ENCODE assay signal across 8 cellular contexts in genomic region chr11:57458410-57459111, GRCh38. TPM values are rescaled to one million over a fixed set of nuclear protein-coding genes. Genes with fewer than 3 reads are reported as not detected.
DNase-seq lines count a peak whose midpoint lies in the region; ATAC-seq, FAIRE-seq and TF ChIP-seq lines count a peak whose summit lies in the region.

No MANE protein-coding gene starts in this region.

- peaks cover 35% of the 10 kb centered on the region for H3K27me3 ChIP-seq in AG04450 (ENCODE audit: control insufficient read depth, insufficient read depth, low read length)
- peaks cover 0 to 10% of the 10 kb centered on the region in 2 donors for H3K27me3 ChIP-seq in Peyer's patch
- H3K27me3 ChIP-seq in iPS-15b (ENCODE audit: control insufficient read depth, insufficient read depth, low read length), result peaks cover 44% of the 10 kb centered on the region
- H3K27me3 ChIP-seq in skeletal muscle tissue (ENCODE audit: control insufficient read depth in 3 of 3, insufficient read depth in 3 of 3, low read length in 3 of 3), result peaks cover 23 to 40% (median 26%) of the 10 kb centered on the region in 3 donors

- TF ChIP-seq POLR2A in Peyer's patch (IDR thresholded peaks at IDR 0.05), result no peak

- peak; percentile 35 for FAIRE-seq in GM19239 (lab: Jason Lieb, UNC)

- H3K36me3 ChIP-seq in Peyer's patch (no peaks in the 10 kb centered on the region), iPS-15b (ENCODE audit: control insufficient read depth, insufficient read depth, low read length) (no peaks in the 10 kb centered on the region), skeletal muscle tissue (ENCODE audit: control insufficient read depth in 3 of 3, insufficient read depth in 3 of 3, low read length in 3 of 3) (no peaks in the 10 kb centered on the region)

- TF ChIP-seq CTCF in AG04450 (IDR thresholded peaks at IDR 0.05; ENCODE audit: low read depth, low read length) (peak; percentile 78), Peyer's patch (IDR thresholded peaks at IDR 0.05) (peak; percentile 45 to 86 (median 56))

- CTCF ChIA-PET in AG04450 (lab: Charles Lee), result interaction anchor here (0.6 to 5.7 kb wide), 49 partner anchors 8 to 1171 kb away, joined by 3 to 215 read pairs (median 5); partner anchors contain the start of genes SLC43A1, SLC43A3 and TIMM10

- no peak overlapping the region for H3K27ac ChIP-seq in AG04450 (ENCODE audit: low read depth, low read length)
- no peak overlapping the region for H3K27ac ChIP-seq in Peyer's patch
- no peak overlapping the region for H3K27ac ChIP-seq in skeletal muscle tissue (ENCODE audit: low read depth, low read length)

- peak; percentile 48 for ATAC-seq in activated naive CD8-positive, alpha-beta T cell treated with anti-CD3 and anti-CD28 coated beads, Interleukin-2, amount 50 U/mL, for 24 hours
- ATAC-seq in HG02571 (IDR thresholded peaks at IDR 0.05; ENCODE audit: unreplicated experiment), result no peak

- no peak overlapping the region for H3K9ac ChIP-seq in iPS-15b (ENCODE audit: low read depth, low read length)
- H3K9ac ChIP-seq in skeletal muscle tissue (ENCODE audit: low read depth in 1 of 3, low read length in 3 of 3), result peak overlapping the region in 2 of 3 donors; percentile 32 to 54

- H3K9me3 ChIP-seq in AG04450 (ENCODE audit: control insufficient read depth, insufficient read depth, low read length), result no peaks in the 10 kb centered on the region
- H3K9me3 ChIP-seq in Peyer's patch, result no peaks in the 10 kb centered on the region
- no peaks in the 10 kb centered on the region for H3K9me3 ChIP-seq in iPS-15b (ENCODE audit: control insufficient read depth, insufficient read depth, low read length)
- no peaks in the 10 kb centered on the region for H3K9me3 ChIP-seq in skeletal muscle tissue (ENCODE audit: control insufficient read depth in 3 of 3, low read length in 3 of 3)

- H3K27me3 Mint-ChIP-seq in activated naive CD8-positive, alpha-beta T cell treated with anti-CD3 and anti-CD28 coated beads, Interleukin-2, amount 50 U/mL, for 24 hours, result peaks cover 27% of the 10 kb centered on the region

- DNase-seq in AG04450 (ENCODE audit: low read depth, low spot score) (no peak), GM19239 (ENCODE audit: insufficient read length, low spot score) (no peak), Peyer's patch (peak; percentile 43 to 69 (median 67)), GOT3 (lab: John Stamatoyannopoulos, UW) (no peak)
- peak; percentile 75 for DNase-seq in activated naive CD8-positive, alpha-beta T cell treated with anti-CD3 and anti-CD28 coated beads, Interleukin-2, amount 50 U/mL, for 24 hours

- H3K4me1 ChIP-seq in Peyer's patch (peaks cover 9 to 37% (median 28%) of the 10 kb centered on the region in 4 donors), iPS-15b (ENCODE audit: control insufficient read depth, insufficient read depth, low read length) (peaks cover 19% of the 10 kb centered on the region), skeletal muscle tissue (ENCODE audit: control insufficient read depth in 3 of 3, insufficient read depth in 3 of 3, low read length in 3 of 3) (peaks cover 20 to 28% (median 22%) of the 10 kb centered on the region in 3 donors)

- H3K4me1 Mint-ChIP-seq in activated naive CD8-positive, alpha-beta T cell treated with anti-CD3 and anti-CD28 coated beads, Interleukin-2, amount 50 U/mL, for 24 hours, result peaks cover 25% of the 10 kb centered on the region

- peak overlapping the region; percentile 79 for H3K4me3 Mint-ChIP-seq in activated naive CD8-positive, alpha-beta T cell treated with anti-CD3 and anti-CD28 coated beads, Interleukin-2, amount 50 U/mL, for 24 hours

- peak overlapping the region; percentile 67 for H3K27ac Mint-ChIP-seq in activated naive CD8-positive, alpha-beta T cell treated with anti-CD3 and anti-CD28 coated beads, Interleukin-2, amount 50 U/mL, for 24 hours

- H3K4me3 ChIP-seq in AG04450 (ENCODE audit: low read depth, low read length), result peak overlapping the region; percentile 43
- peak overlapping the region; percentile 24 to 56 (median 46) for H3K4me3 ChIP-seq in Peyer's patch
- peak overlapping the region; percentile 85 for H3K4me3 ChIP-seq in iPS-15b (ENCODE audit: low read depth, low read length)
- peak overlapping the region; percentile 64 to 69 (median 65) for H3K4me3 ChIP-seq in skeletal muscle tissue (ENCODE audit: low read length in 3 of 3)

- POLR2A ChIA-PET in AG04450 (lab: Yijun Ruan, JAX), result interaction anchor here (0.6 kb wide), 2 partner anchors 193 to 197 kb away, joined by 3 to 4 read pairs; no protein-coding TSS in a partner anchor

- no peaks in the 10 kb centered on the region for H3K9me3 Mint-ChIP-seq in activated naive CD8-positive, alpha-beta T cell treated with anti-CD3 and anti-CD28 coated beads, Interleukin-2, amount 50 U/mL, for 24 hours

- no peaks in the 10 kb centered on the region for H3K36me3 Mint-ChIP-seq in activated naive CD8-positive, alpha-beta T cell treated with anti-CD3 and anti-CD28 coated beads, Interleukin-2, amount 50 U/mL, for 24 hours (ENCODE audit: low read depth)

RNA-seq across cellular contexts. Expression of gene RTN4RL2, which starts 1.8 kb away (rescaled TPM):
- 0.11 and 0.45 TPM in 2 replicates for polyA plus RNA-seq in AG04450 (2011; rRNA removed)
- polyA minus RNA-seq in AG04450 (2011; rRNA and poly(A)+ RNA removed), result not detected in 2 replicates
- 1 to 10 TPM in 1 of 4 donors, not detected in 3; 1.2 TPM for total RNA-seq in Peyer's patch
- not detected for total RNA-seq in skeletal muscle tissue

RNA-seq across cellular contexts. Expression of gene SLC43A3, which starts 31.6 kb away (rescaled TPM):
- 24.4 and 25.1 TPM in 2 replicates for polyA plus RNA-seq in AG04450 (2011; rRNA removed)
- polyA minus RNA-seq in AG04450 (2011; rRNA and poly(A)+ RNA removed), result 30.1 and 43.1 TPM in 2 replicates
- total RNA-seq in Peyer's patch (10 to 100 TPM in 3 of 4 donors, 1 to 10 TPM in 1; 5.1 to 38.8 (median 17.6) TPM), skeletal muscle tissue (15.1 TPM)

RNA-seq across cellular contexts. Expression of gene SLC43A1, which starts 56.9 kb away (rescaled TPM):
- polyA plus RNA-seq in AG04450 (2011; rRNA removed), result 14.6 and 17.5 TPM in 2 replicates
- 24.5 and 30.1 TPM in 2 replicates for polyA minus RNA-seq in AG04450 (2011; rRNA and poly(A)+ RNA removed)
- total RNA-seq in Peyer's patch (10 to 100 TPM in 3 of 4 donors, 1 to 10 TPM in 1; 4.6 to 19.0 (median 11.2) TPM), skeletal muscle tissue (18.3 TPM)

Comparison
In these comparisons a context has a peak if more than half of its experiments do, and no peak if none do; other contexts are left out.
1. DNase-seq: peak in Peyer's patch (3 of 3) and activated naive CD8-positive, alpha-beta T cell treated with anti-CD3 and anti-CD28 coated beads, Interleukin-2, amount 50 U/mL, for 24 hours (single experiment); none in AG04450 (single experiment), GM19239 (single experiment) and GOT3 (single experiment).
2. Peak in every context shown above with its lines, with median percentiles within 50 percentile points of each other: H3K4me3 ChIP-seq.